In genomic region chr14:90318016-90318415, GRCh38 we compare ENCODE assay signal across 27 cellular contexts.
"Had no signal": no experiment of that assay in that cellular context is flagged by ENCODE, and none has a peak within 500 bp of the region (broad histone marks: within the 10 kb centered on the region; RNA-seq: fewer than 3 reads in every experiment).

No MANE protein-coding gene starts in this region.

- H3K27ac Mint-ChIP-seq: dendritic cell treated with granulocyte-macrophage colony-stimulating factor and Interleukin-4, amounts not matched to agents 40 ng/mL and 50 ng/mL, for 4 days; natural killer cell treated with Interleukin-12 subunit alpha and Interleukin-12 subunit beta and Interleukin-15 and Interleukin-18, amount 100 ng/mL, for 72 hours; neural progenitor cell; stimulated activated naive CD8-positive, alpha-beta T cell treated with anti-CD3 and anti-CD28 coated beads, Interleukin-15, Interleukin-2, amounts not matched to agents 100 ng/mL and 50 ng/mL, for 24 hours had no signal

- H3K4me1 Mint-ChIP-seq: neural progenitor cell had no signal

- H3K9me3 ChIP-seq: colonic mucosa, esophagus squamous epithelium, psoas muscle, suprapubic skin, transverse colon, upper lobe of right lung, vagina had no signal

- H3K9me3 Mint-ChIP-seq: naive B cell; natural killer cell treated with Interleukin-12 subunit alpha and Interleukin-12 subunit beta and Interleukin-15 and Interleukin-18, amount 100 ng/mL, for 72 hours had no signal

- H3K27me3 ChIP-seq: colonic mucosa, esophagus squamous epithelium, heart right ventricle, neural progenitor cell, suprapubic skin, transverse colon, upper lobe of right lung, vagina had no signal

- H3K27ac ChIP-seq: colonic mucosa, esophagus squamous epithelium, heart right ventricle, neural progenitor cell, psoas muscle, skin epidermis, suprapubic skin, transverse colon, upper lobe of right lung, vagina had no signal

- H3K36me3 ChIP-seq: neural progenitor cell had no signal

- ATAC-seq: heart right ventricle; left cardiac atrium; left ventricle myocardium superior; natural killer cell treated with Interleukin-12 subunit alpha and Interleukin-12 subunit beta and Interleukin-15 and Interleukin-18, amount 100 ng/mL, for 72 hours; psoas muscle; right cardiac atrium; stimulated activated naive B cell treated with anti-CD40 and anti-IgM and Interleukin-4, amounts not matched to agents 10 μg/mL and 1 μg/mL and 100 μg/mL, for 72 hours; upper lobe of right lung had no signal

- H3K4me2 ChIP-seq: neural progenitor cell had no signal

- DNase-seq: colonic mucosa; effector CD8-positive, alpha-beta T cell; esophagus squamous epithelium; foreskin melanocyte; glutamatergic neuron; heart right ventricle; hippocampal formation; left cardiac atrium; left ventricle myocardium superior; naive B cell; nucleus accumbens; psoas muscle; right cardiac atrium; stimulated activated CD4-positive, alpha-beta T cell treated with anti-CD3 and anti-CD28 coated beads, Interleukin-15, amount 100 ng/mL, for 24 hours; stimulated activated CD4-positive, alpha-beta T cell treated with anti-CD3 and anti-CD28 coated beads, Interleukin-2, amount 100 ng/mL, for 48 hours; stimulated activated naive B cell treated with anti-CD40 and anti-IgM and Interleukin-4, amounts not matched to agents 10 μg/mL and 1 μg/mL and 100 μg/mL, for 72 hours; transverse colon; upper lobe of right lung had no signal

- H3K9ac ChIP-seq: neural progenitor cell had no signal

- H3K4me3 ChIP-seq: colonic mucosa, esophagus squamous epithelium, heart right ventricle, lung, neural progenitor cell, psoas muscle, skin epidermis, suprapubic skin, transverse colon, upper lobe of right lung, vagina had no signal

- H3K27me3 Mint-ChIP-seq: dendritic cell treated with granulocyte-macrophage colony-stimulating factor and Interleukin-4, amounts not matched to agents 40 ng/mL and 50 ng/mL, for 4 days; memory B cell; naive B cell; natural killer cell treated with Interleukin-12 subunit alpha and Interleukin-12 subunit beta and Interleukin-15 and Interleukin-18, amount 100 ng/mL, for 72 hours; stimulated activated naive B cell treated with anti-CD40 and anti-IgM and Interleukin-4, amounts not matched to agents 10 μg/mL and 1 μg/mL and 100 μg/mL, for 72 hours; stimulated activated naive CD8-positive, alpha-beta T cell treated with anti-CD3 and anti-CD28 coated beads, Interleukin-15, Interleukin-2, amounts not matched to agents 100 ng/mL and 50 ng/mL, for 24 hours had no signal

- H3K4me3 Mint-ChIP-seq: dendritic cell treated with granulocyte-macrophage colony-stimulating factor and Interleukin-4, amounts not matched to agents 40 ng/mL and 50 ng/mL, for 4 days; memory B cell; naive B cell; natural killer cell treated with Interleukin-12 subunit alpha and Interleukin-12 subunit beta and Interleukin-15 and Interleukin-18, amount 100 ng/mL, for 72 hours; neural progenitor cell; stimulated activated naive B cell treated with anti-CD40 and anti-IgM and Interleukin-4, amounts not matched to agents 10 μg/mL and 1 μg/mL and 100 μg/mL, for 72 hours; stimulated activated naive CD8-positive, alpha-beta T cell treated with anti-CD3 and anti-CD28 coated beads, Interleukin-15, Interleukin-2, amounts not matched to agents 100 ng/mL and 50 ng/mL, for 24 hours had no signal

- H3K4me1 ChIP-seq: colonic mucosa, esophagus squamous epithelium, neural progenitor cell, suprapubic skin, transverse colon, upper lobe of right lung, vagina had no signal
